7 cellular contexts compared by ENCODE assay signal in the genomic region with DNA sequence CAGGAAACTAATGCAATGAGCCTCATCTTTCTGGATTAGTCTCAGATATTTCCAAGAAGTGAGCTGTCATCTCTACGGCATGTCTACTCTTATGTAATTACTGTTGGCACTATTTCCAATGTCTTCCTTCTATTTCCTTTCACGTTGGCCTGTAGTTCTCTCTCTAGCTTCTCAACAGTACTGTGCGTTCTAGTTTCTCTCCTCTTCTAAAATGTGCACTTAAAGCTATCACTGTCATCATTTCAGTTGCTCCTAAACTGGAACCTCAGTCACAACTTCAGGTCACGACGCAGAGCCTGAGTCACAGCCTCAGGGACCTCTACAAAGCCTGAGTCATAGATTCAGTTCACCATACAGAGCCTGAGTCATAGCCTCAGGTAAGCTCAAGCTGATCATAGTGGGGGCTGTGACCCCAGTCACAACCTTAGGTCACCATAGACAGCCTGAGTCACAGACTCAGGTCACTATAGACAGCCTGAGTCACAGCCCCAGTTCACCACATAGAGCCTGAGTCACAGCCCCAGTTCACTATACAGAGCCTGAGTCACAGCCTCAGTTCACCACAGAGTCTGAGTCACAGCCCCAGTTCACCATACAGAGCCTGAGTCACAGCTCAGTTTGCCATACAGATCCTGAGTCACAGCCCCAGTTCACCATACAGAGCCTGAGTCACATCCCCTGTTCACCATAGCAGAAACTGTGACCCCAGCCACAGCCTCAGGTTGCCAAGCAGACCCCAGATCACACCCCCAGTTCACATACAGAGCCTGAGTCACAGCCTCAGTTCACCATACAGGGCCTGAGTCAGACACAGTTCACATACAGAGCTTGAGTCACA. TPM values are rescaled to one million over a fixed set of nuclear protein-coding genes. Genes with fewer than 3 reads are reported as not detected.
DNase-seq lines count a peak whose midpoint lies in the region; ATAC-seq lines count a peak whose summit lies in the region.

No MANE protein-coding gene starts in this region.

- no peaks in the 10 kb centered on the region for H3K9me3 ChIP-seq in right cardiac atrium (ENCODE audit: control insufficient read depth, low read length)

- H3K27me3 ChIP-seq in right cardiac atrium (ENCODE audit: control insufficient read depth, insufficient read depth) = no peaks in the 10 kb centered on the region

- intact Hi-C loops in right cardiac atrium (cut with DNase I) = no loop called here

- ATAC-seq in right cardiac atrium = peak; percentile 53 to 80

- no peak overlapping the region for H3K4me3 ChIP-seq in right cardiac atrium (ENCODE audit: low read length)

- H3K27ac ChIP-seq in right cardiac atrium (ENCODE audit: low read length) = no peak overlapping the region

- peak; percentile 77 for DNase-seq in LHCN-M2 (ENCODE audit: low read depth)
- DNase-seq in activated T-helper 9 cell treated with anti-CD3 and anti-CD28 coated beads, Interleukin-2, amount 50 U/mL, for 16 hours (ENCODE audit: low read depth) = peak; percentile 41
- peak in 2 of 3 donors; percentile 8 to 11 for DNase-seq in right cardiac atrium
- DNase-seq in stimulated activated CD8-positive, alpha-beta memory T cell treated with anti-CD3 and anti-CD28 coated beads, Interleukin-12 subunit alpha, Interleukin-12 subunit beta, amount 100 ng/mL, for 4 hours (ENCODE audit: low read depth) = peak; percentile 10
- no peak for DNase-seq in globus pallidus (ENCODE audit: low spot score)
- no peak for DNase-seq in NCI-H2107 treated with DMSO at 0.1 percent for 48 hours (lab: John Stamatoyannopoulos, UW; ENCODE audit: unreplicated experiment)
- no peak for DNase-seq in NCI-H2081 (lab: John Stamatoyannopoulos, UW)

- H3K4me1 ChIP-seq in right cardiac atrium (ENCODE audit: control insufficient read depth, insufficient read depth, low read length) = no peaks in the 10 kb centered on the region

- WGBS in right cardiac atrium = 54% methylated on average over 5 of the region's 5 CpGs

RNA-seq across cellular contexts. Expression of a gene that starts 13.0 kb away (rescaled TPM):
- total RNA-seq in LHCN-M2 (2014; rRNA removed) = 3.5 and 4.3 TPM in 2 replicates
- 3.7 TPM for polyA plus RNA-seq in LHCN-M2 (2012)
- 1 to 10 TPM in 2 of 4 donors, under 1 TPM in 2; 0.60 to 1.8 (median 1.2) TPM for total RNA-seq in right cardiac atrium
- polyA plus RNA-seq in right cardiac atrium = 0.63 TPM

Comparison
In these comparisons a context has a peak if more than half of its experiments do, and no peak if none do; other contexts are left out.
1. DNase-seq: peak in LHCN-M2 (single experiment), activated T-helper 9 cell treated with anti-CD3 and anti-CD28 coated beads, Interleukin-2, amount 50 U/mL, for 16 hours (single experiment), right cardiac atrium (2 of 3) and stimulated activated CD8-positive, alpha-beta memory T cell treated with anti-CD3 and anti-CD28 coated beads, Interleukin-12 subunit alpha, Interleukin-12 subunit beta, amount 100 ng/mL, for 4 hours (single experiment); none in globus pallidus (single experiment), NCI-H2107 treated with DMSO at 0.1 percent for 48 hours (single experiment) and NCI-H2081 (0 of 2).